ENCODE assay signal across 1 cellular context in genomic region chr19:9538183-9539058, GRCh38.
A peak's percentile ranks its signal among the peaks of the same experiment; 100 is the strongest.
TF ChIP-seq lines count a peak whose summit lies in the region.

Gene ZNF426, minus strand, starts transcription at chr19:9538645. Its CDS starts 2,413 bp downstream, at chr19:9536232.

TF ChIP-seq in HepG2, 621 proteins besides CTCF, POLR2A, EP300 and RAD21 (continued from another document and continues in another):
- peak; percentile 85 for TF ChIP-seq ZNF574 (CRISPR knock-in tag; IDR thresholded peaks at IDR 0.05)
- TF ChIP-seq ZNF160 (CRISPR knock-in tag; IDR thresholded peaks at IDR 0.05) = peak; percentile 80; the same call in 1 of the 2 replicates
- TF ChIP-seq ZNF687 (CRISPR knock-in tag; IDR thresholded peaks at IDR 0.05) = peak; percentile 93
- TF ChIP-seq ARID2 (CRISPR knock-in tag; IDR thresholded peaks at IDR 0.05; ENCODE audit: borderline replicate concordance) = 0 out of 2 replicates have a peak, but pooled peaks have one; percentile 43
- TF ChIP-seq HMGA1 (CRISPR knock-in tag; conservative IDR thresholded peaks at IDR 0.05) = no peak
- TF ChIP-seq HNRNPLL (IDR thresholded peaks at IDR 0.05; ENCODE audit: low read depth, low read length, poor library complexity, severe bottlenecking) = peak; percentile 69
- TF ChIP-seq ZNF292 (CRISPR knock-in tag; IDR thresholded peaks at IDR 0.05; ENCODE audit: borderline replicate concordance, low read depth) = no peak
- TF ChIP-seq RBM22 (optimal IDR thresholded peaks at IDR 0.05; ENCODE audit: low read length) = no peak
- no peak for TF ChIP-seq ZFP36L2 (CRISPR knock-in tag; IDR thresholded peaks at IDR 0.05)
- 0 out of 2 replicates have a peak, but pooled peaks have one; percentile 25 for TF ChIP-seq MED13 (CRISPR knock-in tag; IDR thresholded peaks at IDR 0.05)
- TF ChIP-seq ZSCAN20 (CRISPR knock-in tag; IDR thresholded peaks at IDR 0.05; ENCODE audit: borderline replicate concordance) = peak; percentile 79; the same call in 1 of the 2 replicates
- TF ChIP-seq JUND (CRISPR knock-in tag; IDR thresholded peaks at IDR 0.05) = no peak
- no peak for TF ChIP-seq NCOR1 (IDR thresholded peaks at IDR 0.05; ENCODE audit: borderline replicate concordance, low read length)
- TF ChIP-seq ZNF253 (CRISPR knock-in tag; IDR thresholded peaks at IDR 0.05; ENCODE audit: borderline replicate concordance) = no peak
- peak; percentile 54; the same call in 1 of the 2 replicates for TF ChIP-seq ZNF224 (CRISPR knock-in tag; IDR thresholded peaks at IDR 0.05)
- no peak; the same call in 1 of the 2 replicates for TF ChIP-seq MTF1 (CRISPR knock-in tag; IDR thresholded peaks at IDR 0.05)
- no peak for TF ChIP-seq NR1H2 (CRISPR knock-in tag; IDR thresholded peaks at IDR 0.05; ENCODE audit: borderline replicate concordance, low read depth)
- TF ChIP-seq GLMP (CRISPR knock-in tag; IDR thresholded peaks at IDR 0.05; ENCODE audit: borderline replicate concordance) = no peak
- peak; percentile 58; the same call in 1 of the 2 replicates for TF ChIP-seq REL (CRISPR knock-in tag; conservative IDR thresholded peaks at IDR 0.05)
- no peak for TF ChIP-seq ZBTB40 (IDR thresholded peaks at IDR 0.05)
- TF ChIP-seq ZBTB40 (CRISPR knock-in tag; IDR thresholded peaks at IDR 0.05) = peak; percentile 31; the same call in 1 of the 2 replicates
- peak; percentile 92; the same call in 1 of the 2 replicates for TF ChIP-seq ZNF816 (CRISPR knock-in tag; IDR thresholded peaks at IDR 0.05; ENCODE audit: borderline replicate concordance)
- TF ChIP-seq, protein P1, sequence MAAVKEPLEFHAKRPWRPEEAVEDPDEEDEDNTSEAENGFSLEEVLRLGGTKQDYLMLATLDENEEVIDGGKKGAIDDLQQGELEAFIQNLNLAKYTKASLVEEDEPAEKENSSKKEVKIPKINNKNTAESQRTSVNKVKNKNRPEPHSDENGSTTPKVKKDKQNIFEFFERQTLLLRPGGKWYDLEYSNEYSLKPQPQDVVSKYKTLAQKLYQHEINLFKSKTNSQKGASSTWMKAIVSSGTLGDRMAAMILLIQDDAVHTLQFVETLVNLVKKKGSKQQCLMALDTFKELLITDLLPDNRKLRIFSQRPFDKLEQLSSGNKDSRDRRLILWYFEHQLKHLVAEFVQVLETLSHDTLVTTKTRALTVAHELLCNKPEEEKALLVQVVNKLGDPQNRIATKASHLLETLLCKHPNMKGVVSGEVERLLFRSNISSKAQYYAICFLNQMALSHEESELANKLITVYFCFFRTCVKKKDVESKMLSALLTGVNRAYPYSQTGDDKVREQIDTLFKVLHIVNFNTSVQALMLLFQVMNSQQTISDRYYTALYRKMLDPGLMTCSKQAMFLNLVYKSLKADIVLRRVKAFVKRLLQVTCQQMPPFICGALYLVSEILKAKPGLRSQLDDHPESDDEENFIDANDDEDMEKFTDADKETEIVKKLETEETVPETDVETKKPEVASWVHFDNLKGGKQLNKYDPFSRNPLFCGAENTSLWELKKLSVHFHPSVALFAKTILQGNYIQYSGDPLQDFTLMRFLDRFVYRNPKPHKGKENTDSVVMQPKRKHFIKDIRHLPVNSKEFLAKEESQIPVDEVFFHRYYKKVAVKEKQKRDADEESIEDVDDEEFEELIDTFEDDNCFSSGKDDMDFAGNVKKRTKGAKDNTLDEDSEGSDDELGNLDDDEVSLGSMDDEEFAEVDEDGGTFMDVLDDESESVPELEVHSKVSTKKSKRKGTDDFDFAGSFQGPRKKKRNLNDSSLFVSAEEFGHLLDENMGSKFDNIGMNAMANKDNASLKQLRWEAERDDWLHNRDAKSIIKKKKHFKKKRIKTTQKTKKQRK (IDR thresholded peaks at IDR 0.05; ENCODE audit: low read length) = no peak
- peak; percentile 41; the same call in 1 of the 2 replicates for TF ChIP-seq ZSCAN21 (CRISPR knock-in tag; IDR thresholded peaks at IDR 0.05; ENCODE audit: borderline replicate concordance)
- TF ChIP-seq DNMT1 (CRISPR knock-in tag; IDR thresholded peaks at IDR 0.05) = no peak
- TF ChIP-seq ATF1 (CRISPR knock-in tag; IDR thresholded peaks at IDR 0.05) = peak; percentile 99
- TF ChIP-seq EEA1 (CRISPR knock-in tag; IDR thresholded peaks at IDR 0.05; ENCODE audit: borderline replicate concordance) = no peak
- no peak; the same call in 1 of the 2 replicates for TF ChIP-seq CSRNP1 (CRISPR knock-in tag; IDR thresholded peaks at IDR 0.05)
- peak; percentile 62; the same call in 1 of the 2 replicates for TF ChIP-seq TBX2 (CRISPR knock-in tag; IDR thresholded peaks at IDR 0.05; ENCODE audit: borderline replicate concordance)
- peak; percentile 21 for TF ChIP-seq CBX1 (IDR thresholded peaks at IDR 0.05; ENCODE audit: low read depth)
- no peak for TF ChIP-seq SMARCE1 (IDR thresholded peaks at IDR 0.05; ENCODE audit: borderline replicate concordance)
